ENCODE assay signal across 8 cellular contexts in genomic region chr12:8996682-8997405, GRCh38. TPM values are rescaled to one million over a fixed set of nuclear protein-coding genes. Genes with fewer than 3 reads are reported as not detected.
DNase-seq lines count a peak whose midpoint lies in the region; ATAC-seq, FAIRE-seq and TF ChIP-seq lines count a peak whose summit lies in the region.

No MANE protein-coding gene starts in this region.

- ATAC-seq in GM18498 (IDR thresholded peaks at IDR 0.05; ENCODE audit: unreplicated experiment) (peak; percentile 93), GM21515 (IDR thresholded peaks at IDR 0.05; ENCODE audit: unreplicated experiment) (peak; percentile 92), HG03571 (IDR thresholded peaks at IDR 0.05; ENCODE audit: unreplicated experiment) (peak; percentile 96), GM12878 (peak; percentile 98)

- in situ Hi-C loops in GM12878 (cut with MboI) = no loop called here

- H3K4me1 ChIP-seq in GM12878 (ENCODE audit: control insufficient read depth, insufficient read depth, low read length) (peaks cover 16% of the 10 kb centered on the region; the same call in 1 of the 2 replicates), testis (no peaks in the 10 kb centered on the region), neural progenitor cell (no peaks in the 10 kb centered on the region)

- H4K20me1 ChIP-seq in GM12878 (ENCODE audit: control insufficient read depth, insufficient read depth) (no peaks in the 10 kb centered on the region), neural progenitor cell (ENCODE audit: low read depth) (no peaks in the 10 kb centered on the region)

- H3K27ac Mint-ChIP-seq in neural progenitor cell = no peak overlapping the region

- no peak overlapping the region for H3K4me3 Mint-ChIP-seq in neural progenitor cell

- no peak overlapping the region for H3K9ac ChIP-seq in GM12878 (ENCODE audit: control insufficient read depth, insufficient read depth, low read length)
- H3K9ac ChIP-seq in neural progenitor cell = no peak overlapping the region

- no peaks in the 10 kb centered on the region for H3K36me3 Mint-ChIP-seq in neural progenitor cell

- 59% methylated on average over 5 of the region's 5 CpGs for WGBS in GM12878 (ENCODE audit: insufficient coverage, insufficient replicate concordance, low lambda C conversion rate, missing lambda C conversion rate)
- 73 to 76% methylated on average over 5 of the region's 5 CpGs for WGBS in testis, 2 donors

- H3K27me3 Mint-ChIP-seq in neural progenitor cell (ENCODE audit: insufficient read depth, low read depth) = peaks cover 2% of the 10 kb centered on the region

- H3K27ac ChIP-seq in GM12878 (ENCODE audit: control insufficient read depth, insufficient read depth) (peak overlapping the region; percentile 20; the same call in 1 of the 2 replicates), testis (peak overlapping the region in 1 of 2 donors; percentile 52), neural progenitor cell (no peak overlapping the region)

- CTCF ChIA-PET in GM12878 (lab: Yijun Ruan, JAX) = interaction anchor here (1.3 kb wide), 1 partner anchor 53 kb away, joined by 4 read pairs; no protein-coding TSS in a partner anchor

- H3K4me2 ChIP-seq in GM12878 (ENCODE audit: control insufficient read depth, insufficient read depth) (peak overlapping the region; percentile 48), neural progenitor cell (no peak overlapping the region)

- peak; percentile 96 for FAIRE-seq in GM12878 (lab: Jason Lieb, UNC)

- no peak for TF ChIP-seq POLR2A in GM12878 (IDR thresholded peaks at IDR 0.05; ENCODE audit: low read depth, low read length)
- TF ChIP-seq POLR2A in testis (IDR thresholded peaks at IDR 0.05) = no peak

- no peak for TF ChIP-seq RAD21 in GM12878 (IDR thresholded peaks at IDR 0.05; ENCODE audit: insufficient read depth, low read depth, low read length)

- SMC1A ChIA-PET in GM12878 (lab: Charles Lee; ENCODE audit: uncharacterized antibody, unreplicated experiment) = interaction anchor here (1.0 kb wide), 1 partner anchor 47 kb away, joined by 3 read pairs; the partner anchor contains the start of gene M6PR

- TF ChIP-seq EP300 in GM12878 (IDR thresholded peaks at IDR 0.05; ENCODE audit: borderline replicate concordance in 1 of 2, control insufficient read depth in 1 of 2, low read depth in 2 of 2, low read length in 2 of 2) = peak; percentile 94 to 97

- TF ChIP-seq CTCF in GM12878 (IDR thresholded peaks at IDR 0.05 in 2 of 3, conservative IDR thresholded peaks at IDR 0.05 in 1 of 3; ENCODE audit: control insufficient read depth in 2 of 3, extremely low read depth in 1 of 3, insufficient read depth in 1 of 3, low read depth in 3 of 3, low read length in 3 of 3) = no peak
- no peak for TF ChIP-seq CTCF in testis (IDR thresholded peaks at IDR 0.05)
- no peak for TF ChIP-seq CTCF in neural progenitor cell (IDR thresholded peaks at IDR 0.05)

- H3K27me3 ChIP-seq in GM12878 (replicated peaks in 1 of 2; ENCODE audit: control insufficient read depth in 2 of 2, insufficient read depth in 2 of 2, low read length in 1 of 2) (no peaks in the 10 kb centered on the region), testis (no peaks in the 10 kb centered on the region), neural progenitor cell (no peaks in the 10 kb centered on the region)

- intact Hi-C loops in GM12878 (cut with micrococcal nuclease; ENCODE audit: unreplicated experiment) = loop anchor here (1.0 to 2.0 kb wide), 2 partner anchors 46 to 368 kb away; no protein-coding TSS in a partner anchor
- intact Hi-C loops in testis (cut with DNase I; ENCODE audit: low total_unique reads) = no loop called here

- H2AFZ ChIP-seq in GM12878 (ENCODE audit: control insufficient read depth, low read depth, low read length) = no peak overlapping the region
- H2AFZ ChIP-seq in neural progenitor cell (replicated peaks) = no peak overlapping the region

- no TSS peak for BruUV-seq in GM12878 (replicated peaks; lab: Mats Ljungman, UMichigan)

- H3K79me2 ChIP-seq in GM12878 (ENCODE audit: control insufficient read depth, insufficient read depth, low read length) (no peaks in the 10 kb centered on the region), neural progenitor cell (ENCODE audit: low read depth) (no peaks in the 10 kb centered on the region)

- no peaks in the 10 kb centered on the region for H3K36me3 ChIP-seq in GM12878 (ENCODE audit: control insufficient read depth in 2 of 2, insufficient read depth in 2 of 2, low read length in 1 of 2)
- no peaks in the 10 kb centered on the region for H3K36me3 ChIP-seq in testis (ENCODE audit: low read depth, missing control alignments)
- H3K36me3 ChIP-seq in neural progenitor cell = no peaks in the 10 kb centered on the region

- POLR2A ChIA-PET in GM12878 (lab: Charles Lee) = no interaction called here

- RAD21 ChIA-PET in GM12878 (lab: Charles Lee; ENCODE audit: unreplicated experiment) = no interaction called here

- H3K4me1 Mint-ChIP-seq in neural progenitor cell = no peaks in the 10 kb centered on the region

- H3K9me3 ChIP-seq in GM12878 (replicated peaks; ENCODE audit: control insufficient read depth, insufficient read depth, low read length) (no peaks in the 10 kb centered on the region), testis (no peaks in the 10 kb centered on the region), neural progenitor cell (ENCODE audit: low read depth) (no peaks in the 10 kb centered on the region)

- H3F3A ChIP-seq in neural progenitor cell (ENCODE audit: low read depth) = no peaks in the 10 kb centered on the region

- H3K9me3 Mint-ChIP-seq in neural progenitor cell = no peaks in the 10 kb centered on the region

- peak; percentile 77 for DNase-seq in GM12878 (ENCODE audit: low read depth, low spot score)
- DNase-seq in testis = peak; percentile 47
- DNase-seq in dedifferentiated amniotic fluid mesenchymal stem cell (ENCODE audit: extremely low spot score) = no peak
- DNase-seq in neural progenitor cell (ENCODE audit: low spot score) = no peak
- DNase-seq in DMS53 (lab: John Stamatoyannopoulos, UW) = no peak

- H3K4me3 ChIP-seq in GM12878 (0 out of 2 replicates have a peak overlapping the region, but pooled peaks have one; percentile 14), testis (no peak overlapping the region), neural progenitor cell (no peak overlapping the region)

TF ChIP-seq in GM12878, 131 proteins besides CTCF, POLR2A, EP300 and RAD21 (continues in another document):
- TF ChIP-seq SREBF1 (IDR thresholded peaks at IDR 0.05; ENCODE audit: low read length) (no peak), SMC3 (IDR thresholded peaks at IDR 0.05; ENCODE audit: borderline replicate concordance, low read length) (no peak)
- TF ChIP-seq, protein P1, sequence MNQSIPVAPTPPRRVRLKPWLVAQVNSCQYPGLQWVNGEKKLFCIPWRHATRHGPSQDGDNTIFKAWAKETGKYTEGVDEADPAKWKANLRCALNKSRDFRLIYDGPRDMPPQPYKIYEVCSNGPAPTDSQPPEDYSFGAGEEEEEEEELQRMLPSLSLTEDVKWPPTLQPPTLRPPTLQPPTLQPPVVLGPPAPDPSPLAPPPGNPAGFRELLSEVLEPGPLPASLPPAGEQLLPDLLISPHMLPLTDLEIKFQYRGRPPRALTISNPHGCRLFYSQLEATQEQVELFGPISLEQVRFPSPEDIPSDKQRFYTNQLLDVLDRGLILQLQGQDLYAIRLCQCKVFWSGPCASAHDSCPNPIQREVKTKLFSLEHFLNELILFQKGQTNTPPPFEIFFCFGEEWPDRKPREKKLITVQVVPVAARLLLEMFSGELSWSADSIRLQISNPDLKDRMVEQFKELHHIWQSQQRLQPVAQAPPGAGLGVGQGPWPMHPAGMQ (IDR thresholded peaks at IDR 0.05; ENCODE audit: borderline replicate concordance) = no peak

RNA-seq across cellular contexts. Expression of gene KLRG1, which starts 7.5 kb away (rescaled TPM):
- total RNA-seq in GM12878 (2013; cell fraction: nucleolus; rRNA removed) = 10.8 and 18.1 TPM in 2 replicates
- total RNA-seq in GM12878 (2014; rRNA removed) = 3.3 and 5.2 TPM in 2 replicates
- total RNA-seq in GM12878 (2014; rRNA removed; fragmentation: Illumina TruSeq; extraction: Trizol) = 2.4 and 3.5 TPM in 2 replicates
- 2.1 and 2.3 TPM in 2 replicates for total RNA-seq in GM12878 (2021)
- polyA plus RNA-seq in GM12878 (2011; ENCODE audit: low read depth) = 2.8 TPM
- polyA plus RNA-seq in GM12878 (2011; rRNA removed) = 5.5 and 7.3 TPM in 2 replicates
- 3.9 and 4.3 TPM in 2 replicates for polyA plus RNA-seq in GM12878 (2011; cell fraction: cytosol; rRNA removed)
- polyA plus RNA-seq in GM12878 (2011; cell fraction: nucleus; rRNA removed) = 2.6 and 2.7 TPM in 2 replicates
- polyA plus RNA-seq in GM12878 (2012) = 1.4 and 1.8 TPM in 2 replicates
- polyA plus RNA-seq in GM12878 (2014; fragmentation: Illumina TruSeq; extraction: Trizol) = 3.4 and 3.7 TPM in 2 replicates
- polyA plus RNA-seq in GM12878 (2014; fragmentation: Nextera tagmentation; extraction: Ambion mirVana) = 1 to 10 TPM; 6.3 to 6.5 TPM
- polyA plus RNA-seq in GM12878 (2014; rRNA removed) = 2.4 and 2.7 TPM in 2 replicates
- polyA plus RNA-seq in GM12878 (2016; fragmentation: Nextera tagmentation; extraction: Ambion mirVana) = 1 to 10 TPM; 4.0 to 4.5 TPM
- 5.2 and 5.6 TPM in 2 replicates for polyA minus RNA-seq in GM12878 (2011; rRNA and poly(A)+ RNA removed)
- 2.5 and 3.9 TPM in 2 replicates for polyA minus RNA-seq in GM12878 (2011; cell fraction: cytosol; rRNA and poly(A)+ RNA removed)
- 4.2 and 5.7 TPM in 2 replicates for polyA minus RNA-seq in GM12878 (2011; cell fraction: nucleus; rRNA and poly(A)+ RNA removed)
- total RNA-seq in testis = 1 to 10 TPM; 3.5 to 4.6 TPM
- 2.4 TPM for polyA plus RNA-seq in testis (ENCODE audit: insufficient read depth, low read depth, low replicate concordance)
- total RNA-seq in neural progenitor cell (ENCODE audit: low replicate concordance) = 4.7 and 26.9 TPM in 2 replicates

RNA-seq across cellular contexts. Expression of gene M6PR, which starts 47.4 kb away (rescaled TPM):
- total RNA-seq in GM12878 (2013; cell fraction: nucleolus; rRNA removed) = 166 and 176 TPM in 2 replicates
- total RNA-seq in GM12878 (2014; rRNA removed) (203 and 209 TPM in 2 replicates), GM12878 (2014; rRNA removed; fragmentation: Illumina TruSeq; extraction: Trizol) (126 and 139 TPM in 2 replicates), GM12878 (2021) (134 and 135 TPM in 2 replicates), testis (100 to 1,000 TPM; 166 to 172 TPM), neural progenitor cell (ENCODE audit: low replicate concordance) (113 and 124 TPM in 2 replicates)
- 70.7 TPM for polyA plus RNA-seq in GM12878 (2011; ENCODE audit: low read depth)
- polyA plus RNA-seq in GM12878 (2011; rRNA removed) (175 and 192 TPM in 2 replicates), GM12878 (2014; fragmentation: Illumina TruSeq; extraction: Trizol) (146 and 160 TPM in 2 replicates), GM12878 (2014; fragmentation: Nextera tagmentation; extraction: Ambion mirVana) (100 to 1,000 TPM in 1 of 2 experiments, 10 to 100 TPM in 1; 65.4 to 101 TPM), GM12878 (2014; rRNA removed) (103 and 113 TPM in 2 replicates), GM12878 (2016; fragmentation: Nextera tagmentation; extraction: Ambion mirVana) (100 to 1,000 TPM; 138 to 151 TPM), testis (ENCODE audit: insufficient read depth, low read depth, low replicate concordance) (127 TPM)
- polyA plus RNA-seq in GM12878 (2011; cell fraction: cytosol; rRNA removed) = 159 and 184 TPM in 2 replicates
- polyA plus RNA-seq in GM12878 (2011; cell fraction: nucleus; rRNA removed) = 112 and 153 TPM in 2 replicates
- 108 and 148 TPM in 2 replicates for polyA plus RNA-seq in GM12878 (2012)
- 250 and 302 TPM in 2 replicates for polyA minus RNA-seq in GM12878 (2011; rRNA and poly(A)+ RNA removed)
- polyA minus RNA-seq in GM12878 (2011; cell fraction: cytosol; rRNA and poly(A)+ RNA removed) = 74.3 and 110 TPM in 2 replicates
- polyA minus RNA-seq in GM12878 (2011; cell fraction: nucleus; rRNA and poly(A)+ RNA removed) = 65.3 and 71.5 TPM in 2 replicates

Comparison
In these comparisons a context has a peak if more than half of its experiments do, and no peak if none do; other contexts are left out.
1. DNase-seq: peak in GM12878 (single experiment) and testis (single experiment); none in dedifferentiated amniotic fluid mesenchymal stem cell (single experiment), neural progenitor cell (single experiment) and DMS53 (single experiment).
2. Peak in every context shown above with its lines, with median percentiles within 50 percentile points of each other: ATAC-seq.